In genomic region chr17:7215652-7216139, GRCh38 we compare ENCODE assay signal across 10 cellular contexts. TPM values are rescaled to one million over a fixed set of nuclear protein-coding genes. Genes with fewer than 3 reads are reported as not detected.
DNase-seq lines count a peak whose midpoint lies in the region; ATAC-seq and TF ChIP-seq lines count a peak whose summit lies in the region.
"Had no signal": no experiment of that assay in that cellular context is flagged by ENCODE, and none has a peak within 500 bp of the region (broad histone marks: within the 10 kb centered on the region; RNA-seq: fewer than 3 reads in every experiment).

No MANE protein-coding gene starts in this region.

- H3K36me3 Mint-ChIP-seq in activated naive CD4-positive, alpha-beta T cell treated with anti-CD3 and anti-CD28 coated beads for 36 hours (ENCODE audit: low read depth) = peaks cover 1% of the 10 kb centered on the region
- no peaks in the 10 kb centered on the region for H3K36me3 Mint-ChIP-seq in activated naive CD8-positive, alpha-beta T cell treated with anti-CD3 and anti-CD28 coated beads, Interleukin-2, amount 10 ng/mL, durations not matched to agents 7 days and 5 days

- H3K4me3 Mint-ChIP-seq in activated naive CD4-positive, alpha-beta T cell treated with anti-CD3 and anti-CD28 coated beads for 36 hours = peak overlapping the region; percentile 88
- peak overlapping the region; percentile 97 for H3K4me3 Mint-ChIP-seq in activated naive CD8-positive, alpha-beta T cell treated with anti-CD3 and anti-CD28 coated beads, Interleukin-2, amount 10 ng/mL, durations not matched to agents 7 days and 5 days

- H3K27ac Mint-ChIP-seq in activated naive CD4-positive, alpha-beta T cell treated with anti-CD3 and anti-CD28 coated beads for 36 hours = no peak overlapping the region
- H3K27ac Mint-ChIP-seq in activated naive CD8-positive, alpha-beta T cell treated with anti-CD3 and anti-CD28 coated beads, Interleukin-2, amount 10 ng/mL, durations not matched to agents 7 days and 5 days = peak overlapping the region; percentile 95

- in situ Hi-C loops in transverse colon (cut with MboI; ENCODE audit: low pct_ligation_motif_present in 1 of 4, low pct_unique_long_range_greater_than_20kb in 1 of 4, low sequenced_read_pairs in 3 of 4) = loop anchor here in 1 of 4 donors (10.0 kb wide), 1 partner anchor 171 kb away; the partner anchor contains the start of gene SLC16A11

- no peaks in the 10 kb centered on the region for H3K9me3 Mint-ChIP-seq in activated naive CD4-positive, alpha-beta T cell treated with anti-CD3 and anti-CD28 coated beads for 36 hours
- no peaks in the 10 kb centered on the region for H3K9me3 Mint-ChIP-seq in activated naive CD8-positive, alpha-beta T cell treated with anti-CD3 and anti-CD28 coated beads, Interleukin-2, amount 10 ng/mL, durations not matched to agents 7 days and 5 days

- H3K4me1 Mint-ChIP-seq in activated naive CD4-positive, alpha-beta T cell treated with anti-CD3 and anti-CD28 coated beads for 36 hours (ENCODE audit: low read depth) = peaks cover 56% of the 10 kb centered on the region
- H3K4me1 Mint-ChIP-seq in activated naive CD8-positive, alpha-beta T cell treated with anti-CD3 and anti-CD28 coated beads, Interleukin-2, amount 10 ng/mL, durations not matched to agents 7 days and 5 days = peaks cover 56% of the 10 kb centered on the region

- DNase-seq in activated naive CD4-positive, alpha-beta T cell treated with anti-CD3 and anti-CD28 coated beads for 36 hours = peak; percentile 23
- DNase-seq in activated naive CD4-positive, alpha-beta T cell treated with anti-CD3 and anti-CD28 coated beads, Interleukin-2, amount 50 U/mL, for 16 hours = no peak
- DNase-seq in activated naive CD8-positive, alpha-beta T cell treated with anti-CD3 and anti-CD28 coated beads, Interleukin-2, amount 10 ng/mL, durations not matched to agents 7 days and 5 days = no peak
- DNase-seq in transverse colon = no peak
- no peak for DNase-seq in GM20000 (ENCODE audit: low spot score)
- DNase-seq in NCI-H345 treated with DMSO at 0.1 percent for 48 hours (lab: John Stamatoyannopoulos, UW; ENCODE audit: unreplicated experiment) = no peak

- TF ChIP-seq POLR2A in transverse colon (IDR thresholded peaks at IDR 0.05) = no peak

- H3K36me3 ChIP-seq in iPS-20b (ENCODE audit: insufficient read depth, low read depth, low read length) (no peaks in the 10 kb centered on the region; the same call in 1 of the 2 replicates), transverse colon (no peaks in the 10 kb centered on the region)
- H3K36me3 ChIP-seq: pancreas had no signal

- 25% methylated on average over 9 of the region's 9 CpGs; no CpG with 5 or more reads in 1 of the 2 donors for WGBS in transverse colon (ENCODE audit: low coverage in 1 of 2), 2 donors

- H3K4me1 ChIP-seq in iPS-20b (ENCODE audit: insufficient read depth, low read length) = peaks cover 44% of the 10 kb centered on the region; the same call in 1 of the 2 replicates
- H3K4me1 ChIP-seq in transverse colon = peaks cover 26 to 62% (median 56%) of the 10 kb centered on the region in 4 donors

- POLR2A ChIA-PET in activated naive CD8-positive, alpha-beta T cell treated with anti-CD3 and anti-CD28 coated beads, Interleukin-2, amount 10 ng/mL, durations not matched to agents 7 days and 5 days (lab: Charles Lee) = interaction anchor here (0.9 to 2.8 kb wide), 4 partner anchors 8 to 180 kb away, joined by 3 to 15 read pairs (median 7); partner anchors contain the start of genes GABARAP, PHF23 and SLC16A13

- CTCF ChIA-PET in activated naive CD4-positive, alpha-beta T cell treated with anti-CD3 and anti-CD28 coated beads for 36 hours (lab: Charles Lee) = interaction anchor here (0.8 to 1.2 kb wide), 3 partner anchors 39 to 170 kb away, joined by 3 to 4 read pairs (median 4); no protein-coding TSS in a partner anchor

- H3K27me3 Mint-ChIP-seq in activated naive CD4-positive, alpha-beta T cell treated with anti-CD3 and anti-CD28 coated beads for 36 hours (ENCODE audit: low read depth) = no peaks in the 10 kb centered on the region
- peaks cover 1% of the 10 kb centered on the region for H3K27me3 Mint-ChIP-seq in activated naive CD8-positive, alpha-beta T cell treated with anti-CD3 and anti-CD28 coated beads, Interleukin-2, amount 10 ng/mL, durations not matched to agents 7 days and 5 days

- peak overlapping the region; percentile 67; the same call in 1 of the 2 replicates for H3K9ac ChIP-seq in iPS-20b (ENCODE audit: low read depth, low read length)

- TF ChIP-seq CTCF in transverse colon (IDR thresholded peaks at IDR 0.05) = no peak
- no peak for TF ChIP-seq CTCF in GM20000 (IDR thresholded peaks at IDR 0.05; ENCODE audit: extremely low read depth, missing control alignments)

- no peak for TF ChIP-seq EP300 in transverse colon (IDR thresholded peaks at IDR 0.05; ENCODE audit: low read depth)

- intact Hi-C loops in activated naive CD4-positive, alpha-beta T cell treated with anti-CD3 and anti-CD28 coated beads for 36 hours (cut with micrococcal nuclease) = loop anchor here (1.0 to 5.0 kb wide), 4 partner anchors 24 to 187 kb away; partner anchors contain the start of genes EIF5A, PHF23 and TMEM256
- intact Hi-C loops in transverse colon (cut with DNase I; ENCODE audit: low total_unique reads) = no loop called here

- H3K9me3 ChIP-seq in iPS-20b (ENCODE audit: insufficient read depth, low read depth, low read length) (no peaks in the 10 kb centered on the region), transverse colon (no peaks in the 10 kb centered on the region)
- H3K9me3 ChIP-seq: pancreas had no signal

- ATAC-seq in activated naive CD8-positive, alpha-beta T cell treated with anti-CD3 and anti-CD28 coated beads, Interleukin-2, amount 10 ng/mL, durations not matched to agents 7 days and 5 days (ENCODE audit: low read depth) = no peak
- ATAC-seq in GM18519 (IDR thresholded peaks at IDR 0.05; ENCODE audit: low FRiP score, unreplicated experiment) = no peak

- peak overlapping the region; percentile 81 for H3K27ac ChIP-seq in iPS-20b (ENCODE audit: low read length)
- peak overlapping the region; percentile 79 to 100 (median 92) for H3K27ac ChIP-seq in transverse colon
- H3K27ac ChIP-seq: HL-60, pancreas had no signal

- H3K27me3 ChIP-seq in iPS-20b (ENCODE audit: insufficient read depth, low read length) (no peaks in the 10 kb centered on the region; the same call in 1 of the 2 replicates), transverse colon (no peaks in the 10 kb centered on the region)
- H3K27me3 ChIP-seq: pancreas had no signal

- peak overlapping the region; percentile 79 for H3K4me3 ChIP-seq in iPS-20b (ENCODE audit: low read length)
- H3K4me3 ChIP-seq in transverse colon = no peak overlapping the region

RNA-seq across cellular contexts. Expression of gene DLG4, which starts 3.9 kb away (rescaled TPM):
- 10 to 100 TPM; 13.6 to 13.8 TPM for total RNA-seq in activated naive CD4-positive, alpha-beta T cell treated with anti-CD3 and anti-CD28 coated beads for 36 hours
- total RNA-seq in activated naive CD8-positive, alpha-beta T cell treated with anti-CD3 and anti-CD28 coated beads, Interleukin-2, amount 10 ng/mL, durations not matched to agents 7 days and 5 days = 10 to 100 TPM; 21.2 to 22.4 TPM
- 10 to 100 TPM in 1 of 4 donors, 1 to 10 TPM in 3; 2.4 to 15.7 (median 6.1) TPM for total RNA-seq in transverse colon

RNA-seq across cellular contexts. Expression of gene ACADVL, which starts 4.0 kb away (rescaled TPM):
- total RNA-seq in activated naive CD4-positive, alpha-beta T cell treated with anti-CD3 and anti-CD28 coated beads for 36 hours = 100 to 1,000 TPM; 263 to 267 TPM
- total RNA-seq in activated naive CD8-positive, alpha-beta T cell treated with anti-CD3 and anti-CD28 coated beads, Interleukin-2, amount 10 ng/mL, durations not matched to agents 7 days and 5 days = 100 to 1,000 TPM; 417 to 434 TPM
- total RNA-seq in transverse colon = 1,000 to 10,000 TPM in 3 of 4 donors, 100 to 1,000 TPM in 1; 877 to 3,047 (median 1,981) TPM

RNA-seq across cellular contexts. Expression of gene DVL2, which starts 18.6 kb away (rescaled TPM):
- 10 to 100 TPM; 26.7 to 29.4 TPM for total RNA-seq in activated naive CD4-positive, alpha-beta T cell treated with anti-CD3 and anti-CD28 coated beads for 36 hours
- total RNA-seq in activated naive CD8-positive, alpha-beta T cell treated with anti-CD3 and anti-CD28 coated beads, Interleukin-2, amount 10 ng/mL, durations not matched to agents 7 days and 5 days = 10 to 100 TPM; 62.1 to 67.3 TPM
- 100 to 1,000 TPM in 2 of 4 donors, 10 to 100 TPM in 2; 35.9 to 182 (median 69.2) TPM for total RNA-seq in transverse colon

RNA-seq across cellular contexts. Expression of gene PHF23, which starts 23.6 kb away (rescaled TPM):
- 10 to 100 TPM in 1 of 2 experiments, 1 to 10 TPM in 1; 8.4 to 10.0 TPM for total RNA-seq in activated naive CD4-positive, alpha-beta T cell treated with anti-CD3 and anti-CD28 coated beads for 36 hours
- total RNA-seq in activated naive CD8-positive, alpha-beta T cell treated with anti-CD3 and anti-CD28 coated beads, Interleukin-2, amount 10 ng/mL, durations not matched to agents 7 days and 5 days = 10 to 100 TPM; 49.9 to 50.4 TPM
- total RNA-seq in transverse colon = 10 to 100 TPM; 20.6 to 33.5 (median 27.8) TPM

RNA-seq across cellular contexts. Expression of gene GABARAP, which starts 26.6 kb away (rescaled TPM):
- 100 to 1,000 TPM; 137 to 152 TPM for total RNA-seq in activated naive CD4-positive, alpha-beta T cell treated with anti-CD3 and anti-CD28 coated beads for 36 hours
- total RNA-seq in activated naive CD8-positive, alpha-beta T cell treated with anti-CD3 and anti-CD28 coated beads, Interleukin-2, amount 10 ng/mL, durations not matched to agents 7 days and 5 days = 100 to 1,000 TPM; 244 to 251 TPM
- total RNA-seq in transverse colon = 100 to 1,000 TPM; 209 to 479 (median 394) TPM
